21 cellular contexts compared by ENCODE assay signal in genomic region chr6:38750968-38751615, GRCh38. TPM values are rescaled to one million over a fixed set of nuclear protein-coding genes. Genes with fewer than 3 reads are reported as not detected.
DNase-seq lines count a peak whose midpoint lies in the region; ATAC-seq lines count a peak whose summit lies in the region.
"Had no signal": no experiment of that assay in that cellular context is flagged by ENCODE, and none has a peak within 500 bp of the region (broad histone marks: within the 10 kb centered on the region; RNA-seq: fewer than 3 reads in every experiment).

No MANE protein-coding gene starts in this region.

- peaks cover 7% of the 10 kb centered on the region for H3K27me3 Mint-ChIP-seq in activated CD4-positive, alpha-beta T cell treated with anti-CD3 and anti-CD28 coated beads, Interleukin-2, amount 10 ng/mL, durations not matched to agents 24 days and 14 days
- peaks cover 17% of the 10 kb centered on the region for H3K27me3 Mint-ChIP-seq in stimulated activated naive CD8-positive, alpha-beta T cell treated with anti-CD3 and anti-CD28 coated beads, Interleukin-15, amount 100 ng/mL, for 72 hours

- H3K9me3 Mint-ChIP-seq in activated CD4-positive, alpha-beta T cell treated with anti-CD3 and anti-CD28 coated beads, Interleukin-2, amount 10 ng/mL, durations not matched to agents 24 days and 14 days, result peaks cover 5% of the 10 kb centered on the region
- H3K9me3 Mint-ChIP-seq in stimulated activated naive CD8-positive, alpha-beta T cell treated with anti-CD3 and anti-CD28 coated beads, Interleukin-15, amount 100 ng/mL, for 72 hours, result no peaks in the 10 kb centered on the region
- H3K9me3 Mint-ChIP-seq: CD4-positive, alpha-beta T cell; HFFc6; naive B cell had no signal

- peaks cover 8% of the 10 kb centered on the region for H3K4me1 Mint-ChIP-seq in activated CD4-positive, alpha-beta T cell treated with anti-CD3 and anti-CD28 coated beads, Interleukin-2, amount 10 ng/mL, durations not matched to agents 24 days and 14 days
- H3K4me1 Mint-ChIP-seq in stimulated activated naive CD8-positive, alpha-beta T cell treated with anti-CD3 and anti-CD28 coated beads, Interleukin-15, amount 100 ng/mL, for 72 hours, result peaks cover 18% of the 10 kb centered on the region
- H3K4me1 Mint-ChIP-seq: naive B cell had no signal

- no peak overlapping the region for H3K4me3 Mint-ChIP-seq in activated CD4-positive, alpha-beta T cell treated with anti-CD3 and anti-CD28 coated beads, Interleukin-2, amount 10 ng/mL, durations not matched to agents 24 days and 14 days
- H3K4me3 Mint-ChIP-seq in stimulated activated naive CD8-positive, alpha-beta T cell treated with anti-CD3 and anti-CD28 coated beads, Interleukin-15, amount 100 ng/mL, for 72 hours, result no peak overlapping the region
- H3K4me3 Mint-ChIP-seq: CD4-positive, alpha-beta T cell; HFFc6; naive B cell had no signal

- no peaks in the 10 kb centered on the region for H3K36me3 Mint-ChIP-seq in activated CD4-positive, alpha-beta T cell treated with anti-CD3 and anti-CD28 coated beads, Interleukin-2, amount 10 ng/mL, durations not matched to agents 24 days and 14 days (ENCODE audit: low read depth)
- H3K36me3 Mint-ChIP-seq: naive B cell had no signal

- H3K27ac Mint-ChIP-seq in activated CD4-positive, alpha-beta T cell treated with anti-CD3 and anti-CD28 coated beads, Interleukin-2, amount 10 ng/mL, durations not matched to agents 24 days and 14 days, result no peak overlapping the region
- no peak overlapping the region for H3K27ac Mint-ChIP-seq in stimulated activated naive CD8-positive, alpha-beta T cell treated with anti-CD3 and anti-CD28 coated beads, Interleukin-15, amount 100 ng/mL, for 72 hours
- H3K27ac Mint-ChIP-seq: CD4-positive, alpha-beta T cell; HFFc6; naive B cell had no signal

- ATAC-seq in stimulated activated naive CD8-positive, alpha-beta T cell treated with anti-CD3 and anti-CD28 coated beads, Interleukin-15, amount 100 ng/mL, for 72 hours, result peak; percentile 86
- no peak for ATAC-seq in HG03108 (IDR thresholded peaks at IDR 0.05; ENCODE audit: unreplicated experiment)
- ATAC-seq: heart left ventricle, left colon had no signal

- intact Hi-C loops in activated CD4-positive, alpha-beta T cell treated with anti-CD3 and anti-CD28 coated beads, Interleukin-2, amount 10 ng/mL, durations not matched to agents 24 days and 14 days (cut with micrococcal nuclease), result no loop called here

- peak; percentile 57 for DNase-seq in activated CD4-positive, alpha-beta T cell treated with anti-CD3 and anti-CD28 coated beads for 48 hours
- DNase-seq in activated CD4-positive, alpha-beta T cell treated with anti-CD3 and anti-CD28 coated beads, Interleukin-2, amount 10 ng/mL, durations not matched to agents 24 days and 14 days, result no peak
- peak; percentile 28 for DNase-seq in stimulated activated naive CD4-positive, alpha-beta T cell treated with Interleukin-2 at 50 U/mL for 16 hours (lab: John Stamatoyannopoulos, UW)
- DNase-seq in stimulated activated naive CD4-positive, alpha-beta T cell (lab: John Stamatoyannopoulos, UW), result no peak
- DNase-seq in stimulated activated CD4-positive, alpha-beta T cell treated with anti-CD3 and anti-CD28 coated beads, Interleukin-1b, Interleukin-23, amount 100 ng/mL, for 48 hours, result peak; percentile 64
- peak in 1 of 2 donors; percentile 39 for DNase-seq in stimulated activated naive CD8-positive, alpha-beta T cell treated with anti-CD3 and anti-CD28 coated beads, Interleukin-15, amount 100 ng/mL, for 72 hours
- no peak for DNase-seq in DMS 273 (lab: John Stamatoyannopoulos, UW; ENCODE audit: unreplicated experiment)
- DNase-seq: CD4-positive, alpha-beta T cell; heart left ventricle; HFFc6; left colon; naive B cell; NCI-H1105; NCI-H2029; NCI-H345; NCI-H748 treated with DMSO at 0.1 percent for 48 hours; nucleus accumbens had no signal

RNA-seq across cellular contexts. Expression of gene DNAH8, which starts 36.0 kb away (rescaled TPM):
- total RNA-seq in activated CD4-positive, alpha-beta T cell treated with anti-CD3 and anti-CD28 coated beads, Interleukin-2, amount 10 ng/mL, durations not matched to agents 24 days and 14 days, result 0.02 TPM in 1 of 2 replicates, not detected in the other
- total RNA-seq: A172, epithelial cell of proximal tubule, HFFc6, left colon, mesenteric fat pad had no signal

RNA-seq across cellular contexts. Expression of gene GLO1, which starts 48.1 kb away (rescaled TPM):
- total RNA-seq in activated CD4-positive, alpha-beta T cell treated with anti-CD3 and anti-CD28 coated beads, Interleukin-2, amount 10 ng/mL, durations not matched to agents 24 days and 14 days, result 124 and 127 TPM in 2 replicates

Comparison
In these comparisons a context has a peak if more than half of its experiments do, and no peak if none do; other contexts are left out.
1. DNase-seq: peak in activated CD4-positive, alpha-beta T cell treated with anti-CD3 and anti-CD28 coated beads for 48 hours (single experiment), stimulated activated naive CD4-positive, alpha-beta T cell treated with Interleukin-2 at 50 U/mL for 16 hours (single experiment) and stimulated activated CD4-positive, alpha-beta T cell treated with anti-CD3 and anti-CD28 coated beads, Interleukin-1b, Interleukin-23, amount 100 ng/mL, for 48 hours (single experiment); none in activated CD4-positive, alpha-beta T cell treated with anti-CD3 and anti-CD28 coated beads, Interleukin-2, amount 10 ng/mL, durations not matched to agents 24 days and 14 days (single experiment), stimulated activated naive CD4-positive, alpha-beta T cell (0 of 6) and DMS 273 (single experiment).